Comparison of ENCODE assay signal across 11 cellular contexts in the genomic region with DNA sequence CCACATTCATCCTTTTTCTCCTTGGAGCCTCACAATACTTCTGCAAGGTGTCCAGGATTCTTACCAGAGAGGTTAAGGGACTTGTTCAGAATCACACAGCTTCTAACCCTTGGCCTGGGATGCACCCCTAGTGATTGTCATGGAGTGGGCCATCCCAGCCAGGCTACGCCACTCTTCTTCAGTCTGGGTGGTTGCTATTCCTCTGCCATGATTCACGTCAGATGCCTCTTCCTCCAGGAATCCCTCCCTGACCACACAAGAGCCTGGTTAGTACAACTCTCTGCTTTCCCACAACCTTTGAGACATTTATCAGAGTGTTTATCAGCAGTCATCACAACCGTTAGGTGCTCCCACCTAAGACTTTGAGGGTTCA.
DNase-seq lines count a peak whose midpoint lies in the region; ATAC-seq and TF ChIP-seq lines count a peak whose summit lies in the region.
"Had no signal": no experiment of that assay in that cellular context is flagged by ENCODE, and none has a peak within 500 bp of the region (broad histone marks: within the 10 kb centered on the region; RNA-seq: fewer than 3 reads in every experiment).

No MANE protein-coding gene starts in this region.

- WGBS in IMR-90 (ENCODE audit: extremely low coverage in 2 of 2, insufficient read length in 1 of 2), 2 experiments = no CpG with 5 or more reads among the region's 3 CpGs
- WGBS in mammary epithelial cell (ENCODE audit: low coverage, missing lambda C conversion rate) = 6% methylated on average over 3 of the region's 3 CpGs

- H4K5ac ChIP-seq in IMR-90 (ENCODE audit: low read depth, low read length) = no peak overlapping the region

- H2AFZ ChIP-seq in IMR-90 (replicated peaks; ENCODE audit: low read length, poor library complexity) (peak overlapping the region; percentile 67), mammary epithelial cell (ENCODE audit: low read depth, low read length) (peak overlapping the region; percentile 63)

- dilution Hi-C loops in IMR-90 (cut with HindIII; ENCODE audit: low sequenced_read_pairs, unreplicated experiment) (no loop called here), mammary epithelial cell (cut with HindIII; ENCODE audit: low sequenced_read_pairs) (no loop called here)

- H3K36me3 ChIP-seq in IMR-90 (ENCODE audit: control insufficient read depth, insufficient read depth, low read length) (no peaks in the 10 kb centered on the region; the same call in 1 of the 2 replicates), mammary epithelial cell (ENCODE audit: insufficient read depth, low read length) (no peaks in the 10 kb centered on the region)

- peak overlapping the region; percentile 1; the same call in 1 of the 2 replicates for H2BK120ac ChIP-seq in IMR-90 (ENCODE audit: low read depth, low read length)

- H4K91ac ChIP-seq in IMR-90 (ENCODE audit: insufficient read depth, low read depth, low read length) = no peak overlapping the region; the same call in 1 of the 2 replicates

- peaks cover 19% of the 10 kb centered on the region for H3K4me1 ChIP-seq in IMR-90 (ENCODE audit: control insufficient read depth, insufficient read depth, low read length)
- peaks cover 58% of the 10 kb centered on the region for H3K4me1 ChIP-seq in mammary epithelial cell (ENCODE audit: insufficient read depth, low read length)

- peak overlapping the region; percentile 39 for H2AK9ac ChIP-seq in IMR-90 (replicated peaks; ENCODE audit: low read depth, low read length, poor library complexity)

- in situ Hi-C loops in IMR-90 (cut with MboI; ENCODE audit: low sequenced_read_pairs) = no loop called here
- in situ Hi-C loops in mammary epithelial cell (cut with MboI; ENCODE audit: low sequenced_read_pairs in 2 of 2) = no loop called here
- in situ Hi-C loops in GM13977 (cut with MboI; ENCODE audit: low pct_unique_long_range_greater_than_20kb, low sequenced_read_pairs, unreplicated experiment) = no loop called here

- peak overlapping the region; percentile 40 for H3K4ac ChIP-seq in IMR-90 (ENCODE audit: low read depth, low read length)

- H3K4me2 ChIP-seq in IMR-90 (ENCODE audit: low read depth, low read length) = peak overlapping the region; percentile 24; the same call in 1 of the 2 replicates
- H3K4me2 ChIP-seq in mammary epithelial cell (ENCODE audit: insufficient read depth, low read depth, low read length) = peak overlapping the region; percentile 65

- H2BK20ac ChIP-seq in IMR-90 (ENCODE audit: low read depth, low read length) = no peak overlapping the region

- CTCF ChIA-PET in IMR-90 (lab: Yijun Ruan, JAX) = no interaction called here
- CTCF ChIA-PET in mammary epithelial cell (lab: Charles Lee; ENCODE audit: low non-redundant PET) = interaction anchor here (0.5 to 1.4 kb wide), 2 partner anchors 29 to 379 kb away, joined by 4 to 6 read pairs; no protein-coding TSS in a partner anchor

- intact Hi-C loops in IMR-90 (cut with micrococcal nuclease) = no loop called here
- intact Hi-C loops in mammary epithelial cell (cut with micrococcal nuclease) = loop anchor here (1.0 to 5.0 kb wide), 3 partner anchors 30 to 82 kb away; no protein-coding TSS in a partner anchor
- intact Hi-C loops in left colon (cut with DNase I, micrococcal nuclease) = no loop called here

- no peaks in the 10 kb centered on the region for H3K9me3 ChIP-seq in IMR-90 (ENCODE audit: control insufficient read depth, insufficient read depth, low read length)
- no peaks in the 10 kb centered on the region for H3K9me3 ChIP-seq in mammary epithelial cell (replicated peaks; ENCODE audit: insufficient read depth, low read length)

- H2AK5ac ChIP-seq in IMR-90 (ENCODE audit: low read depth, low read length) = peak overlapping the region; percentile 22; the same call in 1 of the 2 replicates

- H3K9me1 ChIP-seq in IMR-90 (ENCODE audit: insufficient read depth, low read length) = peaks cover 35% of the 10 kb centered on the region

- TF ChIP-seq POLR2A in IMR-90 (IDR thresholded peaks at IDR 0.05; ENCODE audit: low read depth, low read length) = no peak

- no peak overlapping the region for H3K18ac ChIP-seq in IMR-90 (ENCODE audit: low read depth, low read length)

- ATAC-seq in IMR-90 (ENCODE audit: low read depth) (peak; percentile 47), left colon (peak; percentile 13), HG02678 (IDR thresholded peaks at IDR 0.05; ENCODE audit: unreplicated experiment) (no peak)
- ATAC-seq: stimulated activated memory B cell treated with anti-CD40 and anti-IgM and Interleukin-4, amounts not matched to agents 10 μg/mL and 1 μg/mL and 100 μg/mL, for 72 hours had no signal

- no peak overlapping the region for H3K9ac ChIP-seq in IMR-90 (ENCODE audit: low read depth, low read length)
- no peak overlapping the region for H3K9ac ChIP-seq in mammary epithelial cell (ENCODE audit: insufficient read depth, low read length)

- TF ChIP-seq CTCF in IMR-90 (conservative IDR thresholded peaks at IDR 0.05; ENCODE audit: low read depth, low read length) = no peak
- TF ChIP-seq CTCF in mammary epithelial cell (conservative IDR thresholded peaks at IDR 0.05 in 1 of 2, IDR thresholded peaks at IDR 0.05 in 1 of 2; ENCODE audit: extremely low read depth in 1 of 2, insufficient read depth in 1 of 2, low read depth in 1 of 2, low read length in 2 of 2) = no peak
- no peak for TF ChIP-seq CTCF in GM13977 (IDR thresholded peaks at IDR 0.05; ENCODE audit: extremely low read depth, insufficient read depth, missing control alignments)

- H3K4me3 ChIP-seq in IMR-90 (ENCODE audit: insufficient read depth, low read depth, low read length) (no peak overlapping the region), mammary epithelial cell (replicated peaks in 1 of 3; ENCODE audit: insufficient read depth in 1 of 3, low read depth in 2 of 3, low read length in 3 of 3) (no peak overlapping the region)

- no peak overlapping the region for H4K8ac ChIP-seq in IMR-90 (ENCODE audit: low read depth in 2 of 2, low read length in 2 of 2)

- DNase-seq in AG08396 (ENCODE audit: low spot score) = peak; percentile 56
- peak; percentile 80 for DNase-seq in IMR-90
- DNase-seq in mammary epithelial cell = peak; percentile 81
- no peak for DNase-seq in left colon
- DNase-seq in HPDE6-E6E7 (ENCODE audit: extremely low spot score) = no peak
- DNase-seq in GM13977 (ENCODE audit: low spot score) = no peak
- DNase-seq in activated CD4-positive, CD25-positive, alpha-beta regulatory T cell (lab: John Stamatoyannopoulos, UW) = no peak
- DNase-seq: NCI-H146, NCI-H510A treated with DMSO at 0.1 percent for 48 hours had no signal

- H3K27me3 ChIP-seq in IMR-90 (ENCODE audit: control insufficient read depth, insufficient read depth, low read length) (no peaks in the 10 kb centered on the region), mammary epithelial cell (ENCODE audit: insufficient read depth, low read length) (no peaks in the 10 kb centered on the region)

- H3K27ac ChIP-seq in IMR-90 (ENCODE audit: insufficient read depth, low read length) (no peak overlapping the region), mammary epithelial cell (ENCODE audit: insufficient read depth, low read depth, low read length) (peak overlapping the region; percentile 81)

- no TSS peak for BruUV-seq in IMR-90 (replicated peaks; lab: Mats Ljungman, UMichigan)
- no TSS peak for BruUV-seq in mammary epithelial cell (replicated peaks; lab: Mats Ljungman, UMichigan)

- no peak overlapping the region for H2BK15ac ChIP-seq in IMR-90 (ENCODE audit: low read depth, low read length)

- peak overlapping the region; percentile 37 for H2BK5ac ChIP-seq in IMR-90 (ENCODE audit: low read depth, low read length, poor library complexity, severe bottlenecking)

- H3K79me2 ChIP-seq in mammary epithelial cell (ENCODE audit: insufficient read depth, low read length) = no peaks in the 10 kb centered on the region

- H3K79me1 ChIP-seq in IMR-90 (ENCODE audit: low read depth in 1 of 2, low read length in 2 of 2) = peaks cover 12 to 77% of the 10 kb centered on the region in 2 experiments; a peak in 2 of 4 replicates

- peak overlapping the region; percentile 27; the same call in 1 of the 2 replicates for H3K14ac ChIP-seq in IMR-90 (replicated peaks; ENCODE audit: low read depth, low read length)

- no peak for TF ChIP-seq RAD21 in IMR-90 (IDR thresholded peaks at IDR 0.05; ENCODE audit: low read length)

- H3K56ac ChIP-seq in IMR-90 (ENCODE audit: extremely low read depth, insufficient read depth, low read length) = no peak overlapping the region

- H3K23ac ChIP-seq in IMR-90 (ENCODE audit: low read depth, low read length) = no peak overlapping the region

- H4K20me1 ChIP-seq in IMR-90 (ENCODE audit: insufficient read depth, low read length) (peaks cover 15% of the 10 kb centered on the region; the same call in 1 of the 2 replicates), mammary epithelial cell (ENCODE audit: insufficient read depth, low read length) (no peaks in the 10 kb centered on the region)

- POLR2A ChIA-PET in IMR-90 (lab: Charles Lee; ENCODE audit: unreplicated experiment) = no interaction called here

TF ChIP-seq in IMR-90, 13 proteins besides CTCF, POLR2A, EP300 and RAD21:
- TF ChIP-seq, protein P1, sequence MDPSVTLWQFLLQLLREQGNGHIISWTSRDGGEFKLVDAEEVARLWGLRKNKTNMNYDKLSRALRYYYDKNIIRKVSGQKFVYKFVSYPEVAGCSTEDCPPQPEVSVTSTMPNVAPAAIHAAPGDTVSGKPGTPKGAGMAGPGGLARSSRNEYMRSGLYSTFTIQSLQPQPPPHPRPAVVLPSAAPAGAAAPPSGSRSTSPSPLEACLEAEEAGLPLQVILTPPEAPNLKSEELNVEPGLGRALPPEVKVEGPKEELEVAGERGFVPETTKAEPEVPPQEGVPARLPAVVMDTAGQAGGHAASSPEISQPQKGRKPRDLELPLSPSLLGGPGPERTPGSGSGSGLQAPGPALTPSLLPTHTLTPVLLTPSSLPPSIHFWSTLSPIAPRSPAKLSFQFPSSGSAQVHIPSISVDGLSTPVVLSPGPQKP (IDR thresholded peaks at IDR 0.05; ENCODE audit: borderline replicate concordance, low read depth, low read length) = no peak
- TF ChIP-seq FOS (IDR thresholded peaks at IDR 0.05; ENCODE audit: low read depth, low read length) = peak; percentile 26; the same call in 1 of the 2 replicates
- TF ChIP-seq RFX5 (IDR thresholded peaks at IDR 0.05; ENCODE audit: low read depth, low read length) = no peak
- TF ChIP-seq MAZ (IDR thresholded peaks at IDR 0.05; ENCODE audit: borderline replicate concordance, low read depth, low read length) = 0 out of 2 replicates have a peak, but pooled peaks have one; percentile 7
TF ChIP-seq in IMR-90: peak in this region for 2.

Comparison
In these comparisons a context has a peak if more than half of its experiments do, and no peak if none do; other contexts are left out.
1. DNase-seq: peak in AG08396 (single experiment), IMR-90 (single experiment) and mammary epithelial cell (single experiment); none in left colon (0 of 2), HPDE6-E6E7 (single experiment), GM13977 (single experiment) and activated CD4-positive, CD25-positive, alpha-beta regulatory T cell (0 of 4).